ENCODE assay signal across 9 cellular contexts in genomic region chr19:44748426-44749254, GRCh38. TPM values are rescaled to one million over a fixed set of nuclear protein-coding genes. Genes with fewer than 3 reads are reported as not detected.
A peak's percentile ranks its signal among the peaks of the same experiment; 100 is the strongest.
DNase-seq lines count a peak whose midpoint lies in the region; ATAC-seq, FAIRE-seq and TF ChIP-seq lines count a peak whose summit lies in the region.
"Had no signal": no experiment of that assay in that cellular context is flagged by ENCODE, and none has a peak within 500 bp of the region (broad histone marks: within the 10 kb centered on the region; RNA-seq: fewer than 3 reads in every experiment).

TSS of gene BCL3 (plus strand) at chr19:44748708. CDS start at chr19:44748791, 83 bp downstream.

- no peaks in the 10 kb centered on the region for H3K27me3 ChIP-seq in right lobe of liver

- H3K36me3 ChIP-seq in right lobe of liver: peaks cover 0 to 17% (median 5%) of the 10 kb centered on the region in 4 donors

- H3K9me3 ChIP-seq in right lobe of liver: no peaks in the 10 kb centered on the region

- FAIRE-seq in HTR-8/SVneo (lab: Jason Lieb, UNC): peak; percentile 54
- FAIRE-seq: G401.6 had no signal

- TF ChIP-seq CTCF in right lobe of liver (IDR thresholded peaks at IDR 0.05): no peak

- intact Hi-C loops in right lobe of liver (cut with DNase I): no loop called here

- WGBS in right lobe of liver (ENCODE audit: insufficient coverage, low coverage, low lambda C conversion rate, missing lambda C conversion rate): 0% methylated on average over 4 of the region's 88 CpGs

- peak within 1 kb of the TSS; percentile 72 to 87 (median 84) for H3K4me3 ChIP-seq in right lobe of liver

- peaks cover 2 to 69% (median 25%) of the 10 kb centered on the region in 4 donors for H3K4me1 ChIP-seq in right lobe of liver

- ATAC-seq in activated CD4-positive, CD25-positive, alpha-beta regulatory T cell treated with anti-CD3 and anti-CD28 coated beads, Interleukin-2, amount 50 U/mL, for 24 hours: peak; percentile 25 to 35
- peak; percentile 23 to 63 (median 53) for ATAC-seq in right lobe of liver

- peak within 1 kb of the TSS; percentile 55 for H3K27ac ChIP-seq in cingulate gyrus (ENCODE audit: low read depth, low read length)
- peak within 1 kb of the TSS; percentile 68 to 98 (median 97) for H3K27ac ChIP-seq in right lobe of liver

- peak; percentile 86 for TF ChIP-seq POLR2A in right lobe of liver (IDR thresholded peaks at IDR 0.05)

- DNase-seq in NCI-H510A treated with DMSO at 0.1 percent for 48 hours (lab: John Stamatoyannopoulos, UW) (peak; percentile 42), NCI-H510A (lab: John Stamatoyannopoulos, UW) (no peak), HTR-8/SVneo (ENCODE audit: insufficient read length, low spot score) (peak; percentile 59), right lobe of liver (peak; percentile 88 to 93 (median 91)), cortex of kidney (lab: John Stamatoyannopoulos, UW) (no peak)
- DNase-seq in stimulated activated CD4-positive, alpha-beta T cell treated with anti-CD3 and anti-CD28 coated beads, TNF-alpha, amount 100 ng/mL, for 24 hours (ENCODE audit: low read depth in 3 of 3): peak; percentile 26 to 70 (median 30)

RNA-seq across cellular contexts. Expression of gene BCL3, which starts in this region (rescaled TPM):
- 10 to 100 TPM; 24.1 to 95.6 (median 31.3) TPM for total RNA-seq in right lobe of liver

Comparison
In these comparisons a context has a peak if more than half of its experiments do, and no peak if none do; other contexts are left out.
1. DNase-seq: peak in NCI-H510A treated with DMSO at 0.1 percent for 48 hours (single experiment), HTR-8/SVneo (single experiment), right lobe of liver (3 of 3) and stimulated activated CD4-positive, alpha-beta T cell treated with anti-CD3 and anti-CD28 coated beads, TNF-alpha, amount 100 ng/mL, for 24 hours (3 of 3); none in NCI-H510A (single experiment) and cortex of kidney (single experiment).